7 cellular contexts compared by ENCODE assay signal in the genomic region with DNA sequence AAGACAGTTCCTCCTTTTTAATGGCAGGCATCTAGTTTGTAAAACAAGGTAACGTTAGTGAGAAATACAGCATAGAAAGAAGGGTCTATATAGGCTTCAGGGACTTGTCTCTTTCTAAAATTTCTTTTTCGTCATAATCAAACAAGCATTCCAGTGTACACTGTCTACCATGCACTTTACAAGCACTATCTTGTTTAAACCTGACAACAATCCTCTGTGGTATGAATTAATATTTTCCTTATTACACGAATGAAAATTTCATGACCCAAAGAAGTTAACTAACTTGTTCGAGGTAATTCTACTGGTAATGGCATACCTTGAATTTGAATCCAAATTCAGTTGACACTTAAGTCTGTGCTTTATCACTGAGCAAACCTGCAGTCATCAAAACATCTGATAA.
"Had no signal": no experiment of that assay in that cellular context is flagged by ENCODE, and none has a peak within 500 bp of the region (broad histone marks: within the 10 kb centered on the region; RNA-seq: fewer than 3 reads in every experiment).

No MANE protein-coding gene starts in this region.

- DNase-seq: H9, HCEC 1CT, IMR-90 had no signal

- H3K27ac Mint-ChIP-seq: GM23338, H9 had no signal

- H3K4me3 Mint-ChIP-seq: GM23338, H9 had no signal

- FAIRE-seq: H1, H54, HTR-8/SVneo had no signal

- H3K4me1 Mint-ChIP-seq: GM23338, H9 had no signal

- H3K4me3 ChIP-seq: GM23338 had no signal

- ATAC-seq: GM23338 had no signal
